26 cellular contexts compared by ENCODE assay signal in the genomic region with DNA sequence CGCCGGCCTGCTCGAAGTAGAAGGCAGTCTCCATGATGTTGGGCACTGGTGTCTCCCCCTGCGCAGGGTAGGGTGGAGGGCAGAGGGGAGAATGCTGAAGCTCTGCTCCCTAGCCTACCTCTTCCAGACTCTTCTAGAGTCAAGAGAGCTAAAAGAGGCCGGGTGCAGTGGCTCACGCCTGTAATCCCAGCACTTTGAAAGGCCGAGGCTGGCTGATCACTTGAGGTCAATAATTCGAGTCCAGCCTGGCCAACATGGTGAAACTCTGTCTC. TPM values are rescaled to one million over a fixed set of nuclear protein-coding genes. Genes with fewer than 3 reads are reported as not detected.
DNase-seq lines count a peak whose midpoint lies in the region; ATAC-seq, FAIRE-seq and TF ChIP-seq lines count a peak whose summit lies in the region.
"Had no signal": no experiment of that assay in that cellular context is flagged by ENCODE, and none has a peak within 500 bp of the region (broad histone marks: within the 10 kb centered on the region; RNA-seq: fewer than 3 reads in every experiment).

No MANE protein-coding gene starts in this region.

- peaks cover 9% of the 10 kb centered on the region for H3K4me1 ChIP-seq in IMR-90 (ENCODE audit: control insufficient read depth, insufficient read depth, low read length)
- H3K4me1 ChIP-seq in H1 (replicated peaks in 1 of 4; ENCODE audit: control insufficient read depth in 3 of 4, insufficient read depth in 4 of 4, low read length in 3 of 4) = peaks cover 0 to 4% (median 0%) of the 10 kb centered on the region in 4 experiments; a peak in 3 of 7 replicates
- peaks cover 0 to 3% of the 10 kb centered on the region in 2 donors for H3K4me1 ChIP-seq in neuronal stem cell (ENCODE audit: control insufficient read depth in 2 of 2, insufficient read depth in 1 of 2, low read depth in 1 of 2, low read length in 2 of 2)
- H3K4me1 ChIP-seq: Caco-2 had no signal

- no peak overlapping the region for H3K4ac ChIP-seq in IMR-90 (ENCODE audit: low read depth, low read length)
- H3K4ac ChIP-seq in H1 (replicated peaks; ENCODE audit: insufficient read length, low read depth, low read length) = no peak overlapping the region
- no peak overlapping the region for H3K4ac ChIP-seq in neuronal stem cell (ENCODE audit: low read length)

- no peak overlapping the region for H2BK15ac ChIP-seq in IMR-90 (ENCODE audit: low read depth, low read length)
- 0 out of 2 replicates have a peak overlapping the region, but pooled peaks have one; percentile 72 for H2BK15ac ChIP-seq in H1 (ENCODE audit: low read length)
- no peak overlapping the region for H2BK15ac ChIP-seq in neuronal stem cell (ENCODE audit: low read length)

- H3K4me2 ChIP-seq in IMR-90 (ENCODE audit: low read depth, low read length) = no peak overlapping the region
- H3K4me2 ChIP-seq in H1 (ENCODE audit: insufficient read depth in 1 of 2, low read depth in 2 of 2, low read length in 2 of 2) = no peak overlapping the region
- H3K4me2 ChIP-seq in neuronal stem cell (ENCODE audit: insufficient read depth, low read length, poor library complexity, severe bottlenecking) = no peak overlapping the region
- H3K4me2 ChIP-seq: A549 had no signal

- H2BK20ac ChIP-seq in IMR-90 (ENCODE audit: low read depth, low read length) (no peak overlapping the region), H1 (ENCODE audit: low read length) (no peak overlapping the region)

- H4K91ac ChIP-seq in IMR-90 (ENCODE audit: insufficient read depth, low read depth, low read length) (no peak overlapping the region), H1 (replicated peaks; ENCODE audit: insufficient read length, low read length) (no peak overlapping the region), neuronal stem cell (ENCODE audit: low read depth, low read length, poor library complexity) (no peak overlapping the region)

- TF ChIP-seq CTCF in IMR-90 (conservative IDR thresholded peaks at IDR 0.05; ENCODE audit: low read depth, low read length) = no peak
- TF ChIP-seq CTCF in H1 (IDR thresholded peaks at IDR 0.05; ENCODE audit: control extremely low read depth in 1 of 3, insufficient read depth in 1 of 3, low read depth in 1 of 3, low read length in 3 of 3) = no peak

- peaks cover 5% of the 10 kb centered on the region for H3K4me1 Mint-ChIP-seq in T-helper 17 cell

- H3K79me1 ChIP-seq in IMR-90 (ENCODE audit: low read depth in 1 of 2, low read length in 2 of 2) (0 out of 4 replicates have a peak, but pooled peaks cover 0 to under 1% of the 10 kb centered on the region in 2 experiments), H1 (ENCODE audit: low read depth, low read length) (no peaks in the 10 kb centered on the region), neuronal stem cell (ENCODE audit: low read depth, low read length) (no peaks in the 10 kb centered on the region)

- H2BK120ac ChIP-seq in IMR-90 (ENCODE audit: low read depth, low read length) = no peak overlapping the region
- no peak overlapping the region for H2BK120ac ChIP-seq in H1 (replicated peaks; ENCODE audit: low read depth, low read length)
- no peak overlapping the region for H2BK120ac ChIP-seq in neuronal stem cell (ENCODE audit: low read depth, low read length)

- no TSS peak for BruUV-seq in IMR-90 (replicated peaks; lab: Mats Ljungman, UMichigan)

- intact Hi-C loops in IMR-90 (cut with micrococcal nuclease) = no loop called here

- H3K27me3 Mint-ChIP-seq in T-helper 17 cell = peaks cover 16% of the 10 kb centered on the region

- H3K56ac ChIP-seq in IMR-90 (ENCODE audit: extremely low read depth, insufficient read depth, low read length) = no peak overlapping the region
- no peak overlapping the region for H3K56ac ChIP-seq in H1 (replicated peaks; ENCODE audit: insufficient read length, low read depth, low read length)

- TF ChIP-seq RAD21 in IMR-90 (IDR thresholded peaks at IDR 0.05; ENCODE audit: low read length) (no peak), H1 (IDR thresholded peaks at IDR 0.05 in 1 of 2, conservative IDR thresholded peaks at IDR 0.05 in 1 of 2; ENCODE audit: low read depth in 2 of 2, low read length in 2 of 2) (no peak)

- DNase-seq in IMR-90 (no peak), T-helper 17 cell (no peak), H1 (ENCODE audit: low read depth in 1 of 2, low spot score in 2 of 2) (no peak), neuronal stem cell (ENCODE audit: low spot score) (no peak), NCI-H1694 treated with DMSO at 0.1 percent for 48 hours (lab: John Stamatoyannopoulos, UW) (no peak), left lobe of liver (ENCODE audit: low spot score) (no peak), LoVo (ENCODE audit: low spot score) (no peak)
- DNase-seq: AML-193; Caco-2; Calu3; CD4-positive, alpha-beta T cell; CD8-positive, alpha-beta T cell; DMS79 treated with DMSO at 0.1 percent for 48 hours; GF-D8 had no signal

- POLR2A ChIA-PET in IMR-90 (lab: Charles Lee; ENCODE audit: unreplicated experiment) = no interaction called here
- POLR2A ChIA-PET in H1 (lab: Charles Lee; ENCODE audit: partially characterized antibody) = interaction anchor here (0.7 to 9.8 kb wide), 7 partner anchors 9 to 36 kb away, joined by 3 to 106 read pairs (median 4); a partner anchor contains a TSS

- H3K18ac ChIP-seq in IMR-90 (ENCODE audit: low read depth, low read length) = no peak overlapping the region
- H3K18ac ChIP-seq in H1 (ENCODE audit: extremely low read depth, low read length) = no peak overlapping the region
- no peak overlapping the region for H3K18ac ChIP-seq in neuronal stem cell (ENCODE audit: low read length)

- ATAC-seq in IMR-90 (ENCODE audit: low read depth) (no peak), T-helper 17 cell (no peak), HG03108 (IDR thresholded peaks at IDR 0.05; ENCODE audit: unreplicated experiment) (no peak), left lobe of liver (no peak)
- ATAC-seq: A549; CD8-positive, alpha-beta T cell had no signal

- no peak overlapping the region for H3K14ac ChIP-seq in IMR-90 (replicated peaks; ENCODE audit: low read depth, low read length)
- no peak overlapping the region for H3K14ac ChIP-seq in H1 (ENCODE audit: insufficient read length)
- no peak overlapping the region for H3K14ac ChIP-seq in neuronal stem cell (ENCODE audit: low read length)

- no peak overlapping the region for H3K27ac Mint-ChIP-seq in T-helper 17 cell
- H3K27ac Mint-ChIP-seq: B cell; CD4-positive, alpha-beta T cell; CD8-positive, alpha-beta T cell had no signal

- H3K27me3 ChIP-seq in IMR-90 (ENCODE audit: control insufficient read depth, insufficient read depth, low read length) (no peaks in the 10 kb centered on the region), H1 (replicated peaks in 1 of 4; ENCODE audit: control insufficient read depth in 3 of 4, extremely low read depth in 1 of 4, insufficient read depth in 3 of 4, low read length in 3 of 4) (peaks cover 0 to 2% (median 0%) of the 10 kb centered on the region in 4 experiments; a peak in 3 of 7 replicates), neuronal stem cell (ENCODE audit: control insufficient read depth in 3 of 3, insufficient read depth in 3 of 3, low read depth in 1 of 3, low read length in 3 of 3) (peaks cover 0 to 3% (median 0%) of the 10 kb centered on the region in 3 experiments)

- no peak for FAIRE-seq in H1 (lab: Jason Lieb, UNC)
- FAIRE-seq: A549, D721Med, G401.6, GM12891, GM19239 had no signal

- peak overlapping the region; percentile 63; the same call in 1 of the 2 replicates for H2AK5ac ChIP-seq in IMR-90 (ENCODE audit: low read depth, low read length)
- H2AK5ac ChIP-seq in H1 (ENCODE audit: low read depth, low read length) = no peak overlapping the region
- peak overlapping the region; percentile 83 for H2AK5ac ChIP-seq in neuronal stem cell (ENCODE audit: low read depth, low read length)

- H3K9me1 ChIP-seq in IMR-90 (ENCODE audit: insufficient read depth, low read length) = 0 out of 2 replicates have a peak, but pooled peaks cover 2% of the 10 kb centered on the region

- no peak for TF ChIP-seq EP300 in H1 (IDR thresholded peaks at IDR 0.05; ENCODE audit: borderline replicate concordance in 1 of 2, low read depth in 2 of 2, low read length in 2 of 2)

- H3K9me3 ChIP-seq in IMR-90 (ENCODE audit: control insufficient read depth, insufficient read depth, low read length) = peaks cover 4% of the 10 kb centered on the region
- H3K9me3 ChIP-seq in T-helper 17 cell (ENCODE audit: control insufficient read depth, low read length, poor library complexity, severe bottlenecking) = no peaks in the 10 kb centered on the region
- H3K9me3 ChIP-seq in H1 (ENCODE audit: insufficient read depth in 2 of 2, low read depth in 1 of 2, low read length in 1 of 2) = no peaks in the 10 kb centered on the region; a peak in 1 of 4 replicates
- peaks cover 0 to 4% of the 10 kb centered on the region in 2 donors for H3K9me3 ChIP-seq in neuronal stem cell (replicated peaks in 1 of 2; ENCODE audit: control insufficient read depth in 2 of 2, insufficient read depth in 1 of 2, low read depth in 1 of 2, low read length in 2 of 2)
- H3K9me3 ChIP-seq: A549; BLaER1 treated with 17β-estradiol and CSF1 and Interleukin-3, amounts not matched to agents 10 nM and 100 nM; Caco-2 had no signal

- CTCF ChIA-PET in IMR-90 (lab: Yijun Ruan, JAX) = no interaction called here
- CTCF ChIA-PET in H1 (lab: Charles Lee; ENCODE audit: partially characterized antibody) = interaction anchor here (0.6 to 9.4 kb wide), 7 partner anchors 9 to 113 kb away, joined by 3 to 107 read pairs (median 4); a partner anchor contains a TSS

- H2BK12ac ChIP-seq in H1 (ENCODE audit: low read depth, low read length) (no peak overlapping the region), neuronal stem cell (ENCODE audit: low read length) (no peak overlapping the region)

- H3K79me2 ChIP-seq in H1 (ENCODE audit: control insufficient read depth in 1 of 2, insufficient read depth in 2 of 2, low read length in 2 of 2) = no peaks in the 10 kb centered on the region

- H3K4me3 ChIP-seq in IMR-90 (ENCODE audit: insufficient read depth, low read depth, low read length) (no peak overlapping the region), H1 (ENCODE audit: extremely low read depth in 1 of 4, insufficient read depth in 2 of 4, low read depth in 3 of 4, low read length in 4 of 4) (no peak overlapping the region), neuronal stem cell (ENCODE audit: low read length in 2 of 2) (no peak overlapping the region)
- H3K4me3 ChIP-seq: A549; BLaER1 treated with 17β-estradiol and CSF1 and Interleukin-3, amounts not matched to agents 10 nM and 100 nM had no signal

- no peak overlapping the region for H3K23ac ChIP-seq in IMR-90 (ENCODE audit: low read depth, low read length)
- H3K23ac ChIP-seq in H1 (ENCODE audit: insufficient read length) = no peak overlapping the region
- H3K23ac ChIP-seq in neuronal stem cell (ENCODE audit: low read depth, low read length, poor library complexity) = no peak overlapping the region

- H4K5ac ChIP-seq in IMR-90 (ENCODE audit: low read depth, low read length) (no peak overlapping the region), H1 (ENCODE audit: insufficient read length, low read depth, low read length) (no peak overlapping the region)

- dilution Hi-C loops in IMR-90 (cut with HindIII; ENCODE audit: low sequenced_read_pairs, unreplicated experiment) = no loop called here

- no peak overlapping the region for H3K9ac ChIP-seq in IMR-90 (ENCODE audit: low read depth, low read length)
- no peak overlapping the region for H3K9ac ChIP-seq in H1 (replicated peaks in 1 of 4; ENCODE audit: extremely low read depth in 1 of 4, low read depth in 3 of 4, low read length in 3 of 4)
- no peak overlapping the region for H3K9ac ChIP-seq in neuronal stem cell (ENCODE audit: low read depth, low read length, poor library complexity)
- H3K9ac ChIP-seq: BLaER1 treated with 17β-estradiol and CSF1 and Interleukin-3, amounts not matched to agents 10 nM and 100 nM had no signal

- in situ Hi-C loops in IMR-90 (cut with MboI; ENCODE audit: low sequenced_read_pairs) = no loop called here

- peak overlapping the region; percentile 19 for H3K4me3 Mint-ChIP-seq in T-helper 17 cell
- H3K4me3 Mint-ChIP-seq: B cell; CD4-positive, alpha-beta T cell; CD8-positive, alpha-beta T cell had no signal

- TF ChIP-seq POLR2A in IMR-90 (IDR thresholded peaks at IDR 0.05; ENCODE audit: low read depth, low read length) (no peak), H1 (IDR thresholded peaks at IDR 0.05; ENCODE audit: control extremely low read depth in 1 of 2, low read depth in 2 of 2, low read length in 2 of 2) (no peak)

- H3K27ac ChIP-seq in IMR-90 (ENCODE audit: insufficient read depth, low read length) (no peak overlapping the region), H1 (ENCODE audit: low read depth, low read length) (no peak overlapping the region), neuronal stem cell (replicated peaks; ENCODE audit: low read length) (no peak overlapping the region)
- H3K27ac ChIP-seq: 22Rv1; A549; BLaER1 treated with 17β-estradiol and CSF1 and Interleukin-3, amounts not matched to agents 10 nM and 100 nM; C4-2B had no signal

- H3K23me2 ChIP-seq in H1 (ENCODE audit: low read depth, low read length) = no peaks in the 10 kb centered on the region; the same call in 1 of the 2 replicates

- H3K36me3 ChIP-seq in IMR-90 (ENCODE audit: control insufficient read depth, insufficient read depth, low read length) (no peaks in the 10 kb centered on the region), H1 (ENCODE audit: control insufficient read depth in 2 of 4, insufficient read depth in 4 of 4, low read length in 3 of 4) (no peaks in the 10 kb centered on the region), neuronal stem cell (replicated peaks in 1 of 2; ENCODE audit: control insufficient read depth in 2 of 2, insufficient read depth in 2 of 2, low read length in 2 of 2) (no peaks in the 10 kb centered on the region)
- H3K36me3 ChIP-seq: BLaER1 treated with 17β-estradiol and CSF1 and Interleukin-3, amounts not matched to agents 10 nM and 100 nM had no signal

- no peak overlapping the region for H2AK9ac ChIP-seq in IMR-90 (replicated peaks; ENCODE audit: low read depth, low read length, poor library complexity)

- H3K36me3 Mint-ChIP-seq in T-helper 17 cell (ENCODE audit: low read depth) = no peaks in the 10 kb centered on the region
- H3K36me3 Mint-ChIP-seq: CD8-positive, alpha-beta T cell had no signal

- no peak overlapping the region for H2BK5ac ChIP-seq in IMR-90 (ENCODE audit: low read depth, low read length, poor library complexity, severe bottlenecking)
- no peak overlapping the region for H2BK5ac ChIP-seq in H1 (ENCODE audit: low read depth, low read length)
- H2BK5ac ChIP-seq in neuronal stem cell (ENCODE audit: low read length) = no peak overlapping the region

- H4K20me1 ChIP-seq in IMR-90 (ENCODE audit: insufficient read depth, low read length) (no peaks in the 10 kb centered on the region), H1 (replicated peaks in 1 of 2; ENCODE audit: control insufficient read depth in 1 of 2, insufficient read depth in 2 of 2, low read length in 2 of 2) (no peaks in the 10 kb centered on the region)

- WGBS in IMR-90 (ENCODE audit: extremely low coverage in 2 of 2, insufficient read length in 1 of 2), 2 experiments = no CpG with 5 or more reads among the region's 8 CpGs
- 89% methylated on average over 8 of the region's 8 CpGs; no CpG with 5 or more reads in 1 of the 2 experiments for WGBS in H1 (ENCODE audit: extremely low coverage in 1 of 2, insufficient coverage in 1 of 2, insufficient read length in 1 of 2, insufficient replicate concordance in 2 of 2, low coverage in 1 of 2, low lambda C conversion rate in 2 of 2, missing lambda C conversion rate in 1 of 2), 2 experiments
- no CpG with 5 or more reads among the region's 8 CpGs for WGBS in neuronal stem cell (ENCODE audit: extremely low coverage in 2 of 2, insufficient read length in 2 of 2, insufficient replicate concordance in 1 of 2), 2 donors

- no peak overlapping the region for H4K8ac ChIP-seq in IMR-90 (ENCODE audit: low read depth in 2 of 2, low read length in 2 of 2)
- no peak overlapping the region for H4K8ac ChIP-seq in H1 (ENCODE audit: extremely low read depth, insufficient read depth, low read length)
- no peak overlapping the region for H4K8ac ChIP-seq in neuronal stem cell (ENCODE audit: low read depth, low read length)

- H2AFZ ChIP-seq in IMR-90 (replicated peaks; ENCODE audit: low read length, poor library complexity) = no peak overlapping the region
- no peak overlapping the region for H2AFZ ChIP-seq in H1 (ENCODE audit: low read length)
- no peak overlapping the region for H2AFZ ChIP-seq in neuronal stem cell (ENCODE audit: low read length)

RNA-seq across cellular contexts. Expression of a gene that starts 10.2 kb away (rescaled TPM):
- total RNA-seq in IMR-90 (2012; rRNA removed) (under 0.01 TPM in 2 replicates), T-helper 17 cell (under 1 TPM; 0.10 to 0.34 TPM), left lobe of liver (not detected)
- polyA plus RNA-seq in IMR-90 (2012; rRNA removed) (0.09 TPM in 1 of 2 replicates, not detected in the other), H1 (2011; rRNA removed) (0.05 TPM in 2 replicates)
- 0.04 TPM in 1 of 2 replicates, not detected in the other for polyA plus RNA-seq in IMR-90 (2012; cell fraction: cytosol; rRNA removed)
- polyA plus RNA-seq in IMR-90 (2012; cell fraction: nucleus; rRNA removed; ENCODE audit: low replicate concordance) = 0.04 and 0.05 TPM in 2 replicates
- 0.19 and 0.25 TPM in 2 replicates for total RNA-seq in H1 (2021; fragmentation: NEBNext Ultra II Directional; extraction: Animal tissue kit (Norgen Biotek cat#: 25700))
- 0.05 TPM for polyA plus RNA-seq in H1 (2011; cell fraction: cytosol; rRNA removed)
- 0.43 TPM for polyA plus RNA-seq in H1 (2011; cell fraction: nucleus; rRNA removed)
- polyA plus RNA-seq in H1 (2012, experiment 1 of 2) = 0.12 TPM in 1 of 4 replicates, not detected in the others
- 0.09 TPM for polyA plus RNA-seq in H1 (2012, experiment 2 of 2)
- 0.08 TPM for polyA plus RNA-seq in H1 (2013, experiment 1 of 2)
- polyA plus RNA-seq in H1 (2013, experiment 2 of 2) = 0.06 TPM
- polyA minus RNA-seq in H1 (2011; rRNA and poly(A)+ RNA removed) = 0.22 and 0.35 TPM in 2 replicates
- polyA minus RNA-seq in H1 (2011; cell fraction: cytosol; rRNA and poly(A)+ RNA removed) = not detected
- 1.4 TPM for polyA minus RNA-seq in H1 (2011; cell fraction: nucleus; rRNA and poly(A)+ RNA removed)
- polyA plus RNA-seq in neuronal stem cell (2013, experiment 1 of 2) = not detected
- 0.03 TPM for polyA plus RNA-seq in neuronal stem cell (2013, experiment 2 of 2)
- total RNA-seq: A172 had no signal
- polyA plus RNA-seq: A549, BJ had no signal

RNA-seq across cellular contexts. Expression of a gene that starts 12.2 kb away (rescaled TPM):
- total RNA-seq in IMR-90 (2012; rRNA removed) (9.7 and 10.0 TPM in 2 replicates), T-helper 17 cell (10 to 100 TPM; 28.3 to 49.1 TPM), left lobe of liver (13.9 TPM)
- polyA plus RNA-seq in IMR-90 (2012; rRNA removed) (28.5 and 33.1 TPM in 2 replicates), H1 (2011; rRNA removed) (13.6 and 23.7 TPM in 2 replicates)
- polyA plus RNA-seq in IMR-90 (2012; cell fraction: cytosol; rRNA removed) = 16.5 and 25.3 TPM in 2 replicates
- 159 and 263 TPM in 2 replicates for polyA plus RNA-seq in IMR-90 (2012; cell fraction: nucleus; rRNA removed; ENCODE audit: low replicate concordance)
- 41.0 and 41.6 TPM in 2 replicates for total RNA-seq in H1 (2021; fragmentation: NEBNext Ultra II Directional; extraction: Animal tissue kit (Norgen Biotek cat#: 25700))
- polyA plus RNA-seq in H1 (2011; cell fraction: cytosol; rRNA removed) = 14.6 TPM
- 83.4 TPM for polyA plus RNA-seq in H1 (2011; cell fraction: nucleus; rRNA removed)
- polyA plus RNA-seq in H1 (2012, experiment 1 of 2) = 18.1 to 24.8 TPM (median 20.7 TPM) in 4 replicates
- 14.5 TPM for polyA plus RNA-seq in H1 (2012, experiment 2 of 2)
- polyA plus RNA-seq in H1 (2013, experiment 1 of 2) = 18.6 TPM
- polyA plus RNA-seq in H1 (2013, experiment 2 of 2) = 17.7 TPM
- 18.0 and 24.8 TPM in 2 replicates for polyA minus RNA-seq in H1 (2011; rRNA and poly(A)+ RNA removed)
- polyA minus RNA-seq in H1 (2011; cell fraction: cytosol; rRNA and poly(A)+ RNA removed) = 23.3 TPM
- 61.6 TPM for polyA minus RNA-seq in H1 (2011; cell fraction: nucleus; rRNA and poly(A)+ RNA removed)
- 36.3 TPM for polyA plus RNA-seq in neuronal stem cell (2013, experiment 1 of 2)
- polyA plus RNA-seq in neuronal stem cell (2013, experiment 2 of 2) = 35.8 TPM

RNA-seq across cellular contexts. Expression of a gene that starts 22.6 kb away (rescaled TPM):
- total RNA-seq in IMR-90 (2012; rRNA removed) (7.9 and 10.0 TPM in 2 replicates), T-helper 17 cell (10 to 100 TPM; 18.7 to 35.8 TPM), left lobe of liver (7.8 TPM)
- polyA plus RNA-seq in IMR-90 (2012; rRNA removed) (48.5 and 50.7 TPM in 2 replicates), H1 (2011; rRNA removed) (13.7 and 25.3 TPM in 2 replicates)
- polyA plus RNA-seq in IMR-90 (2012; cell fraction: cytosol; rRNA removed) = 39.1 and 50.8 TPM in 2 replicates
- 395 and 718 TPM in 2 replicates for polyA plus RNA-seq in IMR-90 (2012; cell fraction: nucleus; rRNA removed; ENCODE audit: low replicate concordance)
- total RNA-seq in H1 (2021; fragmentation: NEBNext Ultra II Directional; extraction: Animal tissue kit (Norgen Biotek cat#: 25700)) = 27.4 and 28.2 TPM in 2 replicates
- polyA plus RNA-seq in H1 (2011; cell fraction: cytosol; rRNA removed) = 18.9 TPM
- 155 TPM for polyA plus RNA-seq in H1 (2011; cell fraction: nucleus; rRNA removed)
- polyA plus RNA-seq in H1 (2012, experiment 1 of 2) = 18.9 to 42.0 TPM (median 34.4 TPM) in 4 replicates
- 23.6 TPM for polyA plus RNA-seq in H1 (2012, experiment 2 of 2)
- 12.6 TPM for polyA plus RNA-seq in H1 (2013, experiment 1 of 2)
- 10.9 TPM for polyA plus RNA-seq in H1 (2013, experiment 2 of 2)
- polyA minus RNA-seq in H1 (2011; rRNA and poly(A)+ RNA removed) = 7.1 and 11.1 TPM in 2 replicates
- 7.6 TPM for polyA minus RNA-seq in H1 (2011; cell fraction: cytosol; rRNA and poly(A)+ RNA removed)
- polyA minus RNA-seq in H1 (2011; cell fraction: nucleus; rRNA and poly(A)+ RNA removed) = 26.5 TPM
- polyA plus RNA-seq in neuronal stem cell (2013, experiment 1 of 2) = 29.4 TPM
- polyA plus RNA-seq in neuronal stem cell (2013, experiment 2 of 2) = 28.6 TPM

RNA-seq across cellular contexts. Expression of a gene that starts 35.8 kb away (rescaled TPM):
- total RNA-seq in IMR-90 (2012; rRNA removed) (0.90 and 1.4 TPM in 2 replicates), T-helper 17 cell (under 1 TPM; 0.42 to 0.44 TPM), left lobe of liver (12.1 TPM)
- polyA plus RNA-seq in IMR-90 (2012; rRNA removed) (15.5 TPM in 2 replicates), H1 (2011; rRNA removed) (20.9 and 37.2 TPM in 2 replicates)
- 11.5 and 18.1 TPM in 2 replicates for polyA plus RNA-seq in IMR-90 (2012; cell fraction: cytosol; rRNA removed)
- polyA plus RNA-seq in IMR-90 (2012; cell fraction: nucleus; rRNA removed; ENCODE audit: low replicate concordance) = 24.5 and 68.5 TPM in 2 replicates
- 24.2 and 27.3 TPM in 2 replicates for total RNA-seq in H1 (2021; fragmentation: NEBNext Ultra II Directional; extraction: Animal tissue kit (Norgen Biotek cat#: 25700))
- polyA plus RNA-seq in H1 (2011; cell fraction: cytosol; rRNA removed) = 21.5 TPM
- 69.2 TPM for polyA plus RNA-seq in H1 (2011; cell fraction: nucleus; rRNA removed)
- polyA plus RNA-seq in H1 (2012, experiment 1 of 2) = 7.1 to 16.2 TPM (median 15.3 TPM) in 4 replicates
- polyA plus RNA-seq in H1 (2012, experiment 2 of 2) = 8.7 TPM
- polyA plus RNA-seq in H1 (2013, experiment 1 of 2) = 15.1 TPM
- 13.5 TPM for polyA plus RNA-seq in H1 (2013, experiment 2 of 2)
- polyA minus RNA-seq in H1 (2011; rRNA and poly(A)+ RNA removed) = 4.6 and 6.7 TPM in 2 replicates
- polyA minus RNA-seq in H1 (2011; cell fraction: cytosol; rRNA and poly(A)+ RNA removed) = 18.0 TPM
- polyA minus RNA-seq in H1 (2011; cell fraction: nucleus; rRNA and poly(A)+ RNA removed) = 19.0 TPM
- polyA plus RNA-seq in neuronal stem cell (2013, experiment 1 of 2) = 34.8 TPM
- 34.5 TPM for polyA plus RNA-seq in neuronal stem cell (2013, experiment 2 of 2)

RNA-seq across cellular contexts. Expression of a gene that starts 58.1 kb away (rescaled TPM):
- total RNA-seq in IMR-90 (2012; rRNA removed) (33.6 and 35.3 TPM in 2 replicates), T-helper 17 cell (10 to 100 TPM; 75.5 to 81.6 TPM), left lobe of liver (45.9 TPM)
- polyA plus RNA-seq in IMR-90 (2012; rRNA removed) (70.0 and 71.5 TPM in 2 replicates), H1 (2011; rRNA removed) (99.5 and 142 TPM in 2 replicates)
- polyA plus RNA-seq in IMR-90 (2012; cell fraction: cytosol; rRNA removed) = 32.0 and 52.6 TPM in 2 replicates
- polyA plus RNA-seq in IMR-90 (2012; cell fraction: nucleus; rRNA removed; ENCODE audit: low replicate concordance) = 124 and 193 TPM in 2 replicates
- total RNA-seq in H1 (2021; fragmentation: NEBNext Ultra II Directional; extraction: Animal tissue kit (Norgen Biotek cat#: 25700)) = 81.5 and 93.6 TPM in 2 replicates
- 82.5 TPM for polyA plus RNA-seq in H1 (2011; cell fraction: cytosol; rRNA removed)
- polyA plus RNA-seq in H1 (2011; cell fraction: nucleus; rRNA removed) = 217 TPM
- 87.2 to 105 TPM (median 88.9 TPM) in 4 replicates for polyA plus RNA-seq in H1 (2012, experiment 1 of 2)
- polyA plus RNA-seq in H1 (2012, experiment 2 of 2) = 66.3 TPM
- polyA plus RNA-seq in H1 (2013, experiment 1 of 2) = 57.3 TPM
- polyA plus RNA-seq in H1 (2013, experiment 2 of 2) = 50.3 TPM
- 121 and 131 TPM in 2 replicates for polyA minus RNA-seq in H1 (2011; rRNA and poly(A)+ RNA removed)
- polyA minus RNA-seq in H1 (2011; cell fraction: cytosol; rRNA and poly(A)+ RNA removed) = 65.9 TPM
- 67.6 TPM for polyA minus RNA-seq in H1 (2011; cell fraction: nucleus; rRNA and poly(A)+ RNA removed)
- polyA plus RNA-seq in neuronal stem cell (2013, experiment 1 of 2) = 58.0 TPM
- polyA plus RNA-seq in neuronal stem cell (2013, experiment 2 of 2) = 59.5 TPM
